8 cellular contexts compared by ENCODE assay signal in genomic region chrX:12955882-12956703, GRCh38. TPM values are rescaled to one million over a fixed set of nuclear protein-coding genes. Genes with fewer than 3 reads are reported as not detected.
A peak's percentile ranks its signal among the peaks of the same experiment; 100 is the strongest.
DNase-seq lines count a peak whose midpoint lies in the region; ATAC-seq and TF ChIP-seq lines count a peak whose summit lies in the region.

No MANE protein-coding gene starts in this region.

- H3K4me1 ChIP-seq in Peyer's patch (peaks cover 0 to 19% (median 3%) of the 10 kb centered on the region in 4 donors), skeletal muscle tissue (ENCODE audit: control insufficient read depth in 3 of 3, insufficient read depth in 3 of 3, low read length in 3 of 3) (peaks cover 0 to 9% (median 3%) of the 10 kb centered on the region in 3 donors)

- H3K9me3 ChIP-seq in Peyer's patch (no peaks in the 10 kb centered on the region), skeletal muscle tissue (ENCODE audit: control insufficient read depth in 3 of 3, low read length in 3 of 3) (no peaks in the 10 kb centered on the region)

- TF ChIP-seq CTCF in Peyer's patch (IDR thresholded peaks at IDR 0.05), result no peak

- no peaks in the 10 kb centered on the region for H3K27me3 ChIP-seq in Peyer's patch
- no peaks in the 10 kb centered on the region for H3K27me3 ChIP-seq in skeletal muscle tissue (ENCODE audit: control insufficient read depth in 3 of 3, insufficient read depth in 3 of 3, low read length in 3 of 3)

- DNase-seq in Peyer's patch, result peak in 2 of 3 donors; percentile 76 to 90
- peak; percentile 39 for DNase-seq in activated gamma-delta T cell (lab: John Stamatoyannopoulos, UW)
- peak; percentile 77 for DNase-seq in Right ventricle myocardium superior
- no peak for DNase-seq in NCI-H2107 (lab: John Stamatoyannopoulos, UW)
- DNase-seq in cerebellar cortex (ENCODE audit: low spot score), result no peak

- ATAC-seq in GM18520 (IDR thresholded peaks at IDR 0.05; ENCODE audit: unreplicated experiment) (peak; percentile 20), HG02973 (IDR thresholded peaks at IDR 0.05; ENCODE audit: unreplicated experiment) (peak; percentile 33), Right ventricle myocardium superior (ENCODE audit: poor library complexity) (peak; percentile 85)

- H3K27ac ChIP-seq in Peyer's patch (peak overlapping the region; percentile 80 to 88 (median 86)), skeletal muscle tissue (ENCODE audit: low read depth, low read length) (peak overlapping the region; percentile 52)

- no peak for TF ChIP-seq POLR2A in Peyer's patch (IDR thresholded peaks at IDR 0.05)

- peak overlapping the region in 3 of 4 donors; percentile 5 to 25 (median 19) for H3K4me3 ChIP-seq in Peyer's patch
- H3K4me3 ChIP-seq in skeletal muscle tissue (ENCODE audit: low read length in 3 of 3), result no peak overlapping the region

- intact Hi-C loops in Right ventricle myocardium superior (cut with DNase I), result no loop called here

- H3K9ac ChIP-seq in skeletal muscle tissue (ENCODE audit: low read depth in 1 of 3, low read length in 3 of 3), result peak overlapping the region in 1 of 3 donors; percentile 54

- no peaks in the 10 kb centered on the region for H3K36me3 ChIP-seq in Peyer's patch
- no peaks in the 10 kb centered on the region for H3K36me3 ChIP-seq in skeletal muscle tissue (ENCODE audit: control insufficient read depth in 3 of 3, insufficient read depth in 3 of 3, low read length in 3 of 3)

RNA-seq across cellular contexts. Expression of gene TMSB4X, which starts 18.8 kb away (rescaled TPM):
- total RNA-seq in Peyer's patch, result 1,000 to 10,000 TPM; 1,496 to 3,676 (median 1,701) TPM
- total RNA-seq in Right ventricle myocardium superior, result 875 TPM
- total RNA-seq in skeletal muscle tissue, result 1,543 TPM

RNA-seq across cellular contexts. Expression of gene TLR8, which starts 49.7 kb away (rescaled TPM):
- 1 to 10 TPM in 1 of 4 donors, under 1 TPM in 1, not detected in 2; 0.28 to 1.3 TPM for total RNA-seq in Peyer's patch
- 1.1 TPM for total RNA-seq in Right ventricle myocardium superior
- total RNA-seq in skeletal muscle tissue, result 1.0 TPM

Comparison
In these comparisons a context has a peak if more than half of its experiments do, and no peak if none do; other contexts are left out.
1. ATAC-seq: peak in every context shown above with its lines; median percentile 85 in Right ventricle myocardium superior; 33 in HG02973; 20 in GM18520.
2. DNase-seq: peak in Peyer's patch (2 of 3), activated gamma-delta T cell (single experiment) and Right ventricle myocardium superior (single experiment); none in NCI-H2107 (single experiment) and cerebellar cortex (single experiment).
3. H3K4me3 ChIP-seq: peak in Peyer's patch (3 of 4); none in skeletal muscle tissue (0 of 3).